ENCODE assay signal across 19 cellular contexts in the genomic region with DNA sequence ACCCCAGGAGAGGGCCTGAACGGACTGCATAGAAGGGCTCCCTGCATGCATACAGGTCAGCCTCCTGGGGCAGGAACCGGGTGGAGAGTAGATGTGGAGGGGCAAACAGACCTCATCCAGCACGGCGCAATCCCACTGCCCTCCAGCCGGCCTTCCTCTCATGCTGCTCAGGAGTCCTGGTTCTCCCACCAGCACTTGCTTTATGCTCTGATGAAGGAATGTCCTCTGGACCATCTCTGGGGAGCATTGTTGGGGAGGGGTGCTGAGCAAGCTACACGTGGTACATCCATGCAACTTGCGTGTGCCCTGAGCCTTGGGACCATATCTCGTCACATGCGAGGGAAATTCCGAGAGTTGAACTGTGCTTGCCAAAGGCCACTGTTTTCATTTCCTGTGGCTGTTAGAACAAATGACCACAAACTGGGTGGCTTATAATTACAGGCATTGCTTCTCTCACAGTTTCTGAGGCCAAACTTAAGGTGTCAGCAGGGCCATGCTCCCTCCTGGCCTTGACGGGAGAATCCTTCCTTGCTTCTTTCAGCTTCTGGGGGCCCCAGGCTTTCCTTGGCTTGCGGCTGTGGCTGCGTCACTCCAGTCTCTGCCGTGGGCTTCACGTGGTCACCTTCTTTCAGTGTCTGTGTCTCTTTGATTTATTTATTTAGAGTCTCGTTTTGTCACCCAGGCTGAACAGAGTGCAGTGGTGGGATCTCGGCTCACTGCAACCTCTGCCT. TPM values are rescaled to one million over a fixed set of nuclear protein-coding genes. Genes with fewer than 3 reads are reported as not detected.
DNase-seq lines count a peak whose midpoint lies in the region; ATAC-seq and TF ChIP-seq lines count a peak whose summit lies in the region.
"Had no signal": no experiment of that assay in that cellular context is flagged by ENCODE, and none has a peak within 500 bp of the region (broad histone marks: within the 10 kb centered on the region; RNA-seq: fewer than 3 reads in every experiment).

No MANE protein-coding gene starts in this region.

- 0 out of 2 replicates have a peak overlapping the region, but pooled peaks have one; percentile 0 for H2AFZ ChIP-seq in MM.1S (ENCODE audit: low read length)

- no peak overlapping the region for H3K4me3 Mint-ChIP-seq in activated T-cell treated with anti-CD3 and anti-CD28 coated beads, Interleukin-2, amount 50 U/mL, for 4 hours
- H3K4me3 Mint-ChIP-seq: CD14-positive monocyte; nephron; stimulated activated naive CD8-positive, alpha-beta T cell treated with anti-CD3 and anti-CD28 coated beads, Interleukin-15, Interleukin-2, amounts not matched to agents 100 ng/mL and 50 ng/mL, for 24 hours had no signal

- H3K9ac ChIP-seq in MM.1S (ENCODE audit: low read length) = peak overlapping the region; percentile 51

- no peaks in the 10 kb centered on the region for H3K4me1 Mint-ChIP-seq in activated T-cell treated with anti-CD3 and anti-CD28 coated beads, Interleukin-2, amount 50 U/mL, for 4 hours (ENCODE audit: low read depth)
- H3K4me1 Mint-ChIP-seq: CD14-positive monocyte had no signal

- no peak for ATAC-seq in activated T-cell treated with anti-CD3 and anti-CD28 coated beads, Interleukin-2, amount 50 U/mL, for 4 hours

- H3K4me3 ChIP-seq in MM.1S (ENCODE audit: low read length) = no peak overlapping the region
- H3K4me3 ChIP-seq: A549, lower lobe of right lung, psoas muscle had no signal

- H3K27ac ChIP-seq in MM.1S (ENCODE audit: low read length) = peak overlapping the region; percentile 84
- H3K27ac ChIP-seq: A549, lower lobe of right lung, psoas muscle had no signal

- no peaks in the 10 kb centered on the region for H3K9me3 Mint-ChIP-seq in activated T-cell treated with anti-CD3 and anti-CD28 coated beads, Interleukin-2, amount 50 U/mL, for 4 hours
- H3K9me3 Mint-ChIP-seq: CD14-positive monocyte; nephron; stimulated activated naive CD8-positive, alpha-beta T cell treated with anti-CD3 and anti-CD28 coated beads, Interleukin-15, Interleukin-2, amounts not matched to agents 100 ng/mL and 50 ng/mL, for 24 hours had no signal

- H4K20me1 ChIP-seq in MM.1S (ENCODE audit: insufficient read depth, low read length) = no peaks in the 10 kb centered on the region

- intact Hi-C loops in head of caudate nucleus (cut with DNase I) = no loop called here

- TF ChIP-seq CTCF in GM10266 (IDR thresholded peaks at IDR 0.05; ENCODE audit: control insufficient read depth, insufficient read depth, low read depth, missing control alignments) (no peak), GM20000 (IDR thresholded peaks at IDR 0.05; ENCODE audit: extremely low read depth, missing control alignments) (no peak), MM.1S (IDR thresholded peaks at IDR 0.05; ENCODE audit: low read length) (no peak)

- peak overlapping the region; percentile 51 for H3K4me2 ChIP-seq in MM.1S (ENCODE audit: low read depth, low read length)
- H3K4me2 ChIP-seq: A549 had no signal

- H3K36me3 ChIP-seq in MM.1S (replicated peaks; ENCODE audit: insufficient read depth, low read length) = no peaks in the 10 kb centered on the region

- peaks cover 10% of the 10 kb centered on the region for H3K36me3 Mint-ChIP-seq in activated T-cell treated with anti-CD3 and anti-CD28 coated beads, Interleukin-2, amount 50 U/mL, for 4 hours (ENCODE audit: insufficient read depth)

- H3K27me3 Mint-ChIP-seq in activated T-cell treated with anti-CD3 and anti-CD28 coated beads, Interleukin-2, amount 50 U/mL, for 4 hours (ENCODE audit: low read depth) = no peaks in the 10 kb centered on the region

- no peaks in the 10 kb centered on the region for H3K9me2 ChIP-seq in MM.1S (replicated peaks; ENCODE audit: insufficient read depth, low read length)

- no peaks in the 10 kb centered on the region for H3K79me2 ChIP-seq in MM.1S (ENCODE audit: low read length)

- H3K4me1 ChIP-seq in MM.1S (ENCODE audit: low read length) = peaks cover 32% of the 10 kb centered on the region
- H3K4me1 ChIP-seq: A549, psoas muscle had no signal

- H3F3A ChIP-seq in MM.1S (ENCODE audit: insufficient read depth, low read length) = peaks cover 30% of the 10 kb centered on the region

- peak; percentile 57 for DNase-seq in GM10266 (ENCODE audit: extremely low spot score)
- peak; percentile 57 for DNase-seq in GM20000 (ENCODE audit: low spot score)
- peak; percentile 92 for DNase-seq in MM.1S
- DNase-seq in lung microvascular endothelial cell (ENCODE audit: low read depth in 2 of 2) = peak; percentile 62 to 83
- no peak for DNase-seq in head of caudate nucleus
- no peak for DNase-seq in activated T-cell treated with anti-CD3 and anti-CD28 coated beads, Interleukin-2, amount 50 U/mL, for 4 hours
- no peak for DNase-seq in medulla oblongata (ENCODE audit: extremely low spot score)
- DNase-seq in NCI-H1417 (lab: John Stamatoyannopoulos, UW) = no peak
- DNase-seq: activated CD4-positive, CD25-positive, alpha-beta regulatory T cell treated with anti-CD3 and anti-CD28 coated beads, Interleukin-2, amount 50 U/mL, for 72 hours; DMS79 treated with DMSO at 0.1 percent for 48 hours; lower lobe of right lung; NCI-H187; psoas muscle; SHP77 treated with DMSO at 0.1 percent for 48 hours; stimulated activated CD4-positive, alpha-beta T cell treated with anti-CD3 and anti-CD28 coated beads, Interleukin-15, amount 100 ng/mL, for 24 hours had no signal

- H3K9me3 ChIP-seq in MM.1S (replicated peaks; ENCODE audit: insufficient read depth, low read length) = no peaks in the 10 kb centered on the region
- H3K9me3 ChIP-seq: A549, lower lobe of right lung, psoas muscle had no signal

- no peaks in the 10 kb centered on the region for H3K27me3 ChIP-seq in MM.1S (replicated peaks; ENCODE audit: insufficient read depth, low read length)

RNA-seq across cellular contexts. Expression of gene SELENOS, which starts 12.2 kb away (rescaled TPM):
- total RNA-seq in lung microvascular endothelial cell = 39.7 and 83.1 TPM in 2 replicates
- total RNA-seq in activated T-cell treated with anti-CD3 and anti-CD28 coated beads, Interleukin-2, amount 50 U/mL, for 4 hours = 10 to 100 TPM; 51.8 to 68.1 (median 55.2) TPM

RNA-seq across cellular contexts. Expression of gene CHSY1, which starts 13.2 kb away (rescaled TPM):
- 22.2 and 31.9 TPM in 2 replicates for total RNA-seq in lung microvascular endothelial cell
- 10 to 100 TPM; 79.7 to 94.4 (median 88.0) TPM for total RNA-seq in activated T-cell treated with anti-CD3 and anti-CD28 coated beads, Interleukin-2, amount 50 U/mL, for 4 hours

RNA-seq across cellular contexts. Expression of gene SNRPA1, which starts 30.0 kb away (rescaled TPM):
- 9.2 and 9.5 TPM in 2 replicates for total RNA-seq in lung microvascular endothelial cell
- total RNA-seq in activated T-cell treated with anti-CD3 and anti-CD28 coated beads, Interleukin-2, amount 50 U/mL, for 4 hours = 100 to 1,000 TPM; 229 to 264 (median 233) TPM

Comparison
In these comparisons a context has a peak if more than half of its experiments do, and no peak if none do; other contexts are left out.
1. DNase-seq: peak in GM10266 (single experiment), GM20000 (single experiment), MM.1S (single experiment) and lung microvascular endothelial cell (2 of 2); none in head of caudate nucleus (0 of 42), activated T-cell treated with anti-CD3 and anti-CD28 coated beads, Interleukin-2, amount 50 U/mL, for 4 hours (single experiment), medulla oblongata (single experiment) and NCI-H1417 (0 of 3).
2. RNA of gene SNRPA1, which starts 30.0 kb away (total RNA-seq): 229 to 264 TPM in activated T-cell treated with anti-CD3 and anti-CD28 coated beads, Interleukin-2, amount 50 U/mL, for 4 hours; 9.2 to 9.5 TPM in lung microvascular endothelial cell; every median in the first group is over 10 times any median in the second.